In genomic region chrX:22987452-22987851, GRCh38 we compare ENCODE assay signal across 32 cellular contexts. TPM values are rescaled to one million over a fixed set of nuclear protein-coding genes. Genes with fewer than 3 reads are reported as not detected.
"Had no signal": no experiment of that assay in that cellular context is flagged by ENCODE, and none has a peak within 500 bp of the region (broad histone marks: within the 10 kb centered on the region; RNA-seq: fewer than 3 reads in every experiment).

No MANE protein-coding gene starts in this region.

- H3K36me3 ChIP-seq: gastrocnemius medialis, neutrophil, pancreas, right lobe of liver, stomach, suprapubic skin, tibial nerve had no signal

- H3K27me3 ChIP-seq: body of pancreas, gastrocnemius medialis, neutrophil, stomach, suprapubic skin had no signal

- H3K4me3 ChIP-seq: body of pancreas, gastrocnemius medialis, pancreas, right lobe of liver, stomach, suprapubic skin, tibial nerve had no signal

- H3K9me3 ChIP-seq: body of pancreas, gastrocnemius medialis, neutrophil, pancreas, right lobe of liver, stomach, suprapubic skin, tibial nerve had no signal

- DNase-seq: activated CD4-positive, alpha-beta T cell treated with anti-CD3 and anti-CD28 coated beads for 4 hours; activated CD4-positive, alpha-beta T cell treated with anti-CD3 and anti-CD28 coated beads, Interleukin-2, amount 50 U/mL, for 48 hours; activated CD8-positive, alpha-beta memory T cell treated with anti-CD3 and anti-CD28 coated beads, Interleukin-2, amount 50 U/mL, for 48 hours; activated naive CD4-positive, alpha-beta T cell; activated T-cell treated with anti-CD3 and anti-CD28 coated beads, Interleukin-2, amount 50 U/mL, for 4 hours; amniotic stem cell; body of pancreas; effector CD4-positive, alpha-beta T cell; gastrocnemius medialis; hippocampal formation; pancreas; right lobe of liver; small intestine; stimulated activated CD4-positive, alpha-beta T cell treated with anti-CD3 and anti-CD28 coated beads, Interleukin-15, amount 100 ng/mL, for 24 hours; stomach; T-helper 1 cell; T-helper 9 cell had no signal

- H3K27ac ChIP-seq: body of pancreas, gastrocnemius medialis, neutrophil, pancreas, right lobe of liver, stomach, suprapubic skin, tibial nerve had no signal

- ATAC-seq: activated T-cell treated with anti-CD3 and anti-CD28 coated beads, Interleukin-2, amount 50 U/mL, for 4 hours; body of pancreas; gastrocnemius medialis; pancreas; right lobe of liver; stimulated activated memory B cell treated with anti-CD40 and anti-IgM and Interleukin-4, amounts not matched to agents 10 μg/mL and 1 μg/mL and 100 μg/mL, for 72 hours; WTC11 had no signal

- H3K4me1 ChIP-seq: body of pancreas, gastrocnemius medialis, pancreas, right lobe of liver, stomach, suprapubic skin, tibial nerve had no signal

RNA-seq across cellular contexts. Expression of gene DDX53, which starts 12.3 kb away (rescaled TPM):
- total RNA-seq: activated CD8-positive, alpha-beta memory T cell treated with anti-CD3 and anti-CD28 coated beads for 36 hours; activated T-cell treated with anti-CD3 and anti-CD28 coated beads, Interleukin-2, amount 50 U/mL, for 4 hours; activated T-helper 2 cell treated with anti-CD3 and anti-CD28 coated beads, Interferon-gamma antibody, Interleukin-2, Interleukin-4, amounts not matched to agents 10 μg/mL and 5 μg/mL and 100 μg/mL, durations not matched to agents 14 hours and 24 hours and 36 hours; body of pancreas; cardiac septum; chondrocyte; gastrocnemius medialis; liver; mononuclear cell; myocyte; pancreas; pulmonary artery endothelial cell; right lobe of liver; stomach; suprapubic skin; tibial nerve; urinary bladder; WTC11 had no signal
- polyA plus RNA-seq: esophagus, liver, pancreas, small intestine, stomach, urinary bladder had no signal
